Comparison of ENCODE assay signal across 10 cellular contexts in genomic region chr17:54426287-54426886, GRCh38.
DNase-seq lines count a peak whose midpoint lies in the region; ATAC-seq, FAIRE-seq and TF ChIP-seq lines count a peak whose summit lies in the region.
"Had no signal": no experiment of that assay in that cellular context is flagged by ENCODE, and none has a peak within 500 bp of the region (broad histone marks: within the 10 kb centered on the region; RNA-seq: fewer than 3 reads in every experiment).

No MANE protein-coding gene starts in this region.

- ATAC-seq in GM21390 (IDR thresholded peaks at IDR 0.05; ENCODE audit: unreplicated experiment) (no peak), HG03432 (IDR thresholded peaks at IDR 0.05; ENCODE audit: unreplicated experiment) (no peak)

- H3K27ac Mint-ChIP-seq in osteocyte (ENCODE audit: unreplicated experiment), result no peak overlapping the region

- DNase-seq in GM13976 (ENCODE audit: low spot score), result no peak
- DNase-seq in NCI-H1105 (lab: John Stamatoyannopoulos, UW), result peak; percentile 5
- peak; percentile 55 for DNase-seq in bronchial epithelial cell (ENCODE audit: low read depth)
- no peak for DNase-seq in osteocyte (ENCODE audit: extremely low spot score, unreplicated experiment)
- DNase-seq in SIG-M5 (lab: John Stamatoyannopoulos, UW), result no peak
- DNase-seq: stimulated activated CD4-positive, alpha-beta T cell treated with anti-CD3 and anti-CD28 coated beads, Interleukin-2, amount 100 ng/mL, for 48 hours had no signal

- H3K4me1 Mint-ChIP-seq in osteocyte (ENCODE audit: unreplicated experiment), result no peaks in the 10 kb centered on the region
- H3K4me1 Mint-ChIP-seq: central memory CD8-positive, alpha-beta T cell had no signal

- in situ Hi-C loops in GM13976 (cut with MboI; ENCODE audit: low sequenced_read_pairs, unreplicated experiment), result no loop called here

- no peaks in the 10 kb centered on the region for H3K27me3 ChIP-seq in bronchial epithelial cell (ENCODE audit: control insufficient read depth, insufficient read depth, low read length)

- H3K27me3 Mint-ChIP-seq in osteocyte (ENCODE audit: unreplicated experiment), result no peaks in the 10 kb centered on the region
- H3K27me3 Mint-ChIP-seq: central memory CD8-positive, alpha-beta T cell had no signal

- H3K36me3 ChIP-seq in bronchial epithelial cell (ENCODE audit: control insufficient read depth, insufficient read depth, low read length), result no peaks in the 10 kb centered on the region

- no peak for FAIRE-seq in bronchial epithelial cell (lab: Jason Lieb, UNC)

- H3K9me3 Mint-ChIP-seq in osteocyte (ENCODE audit: unreplicated experiment), result peaks cover 23% of the 10 kb centered on the region

- H3K4me3 Mint-ChIP-seq in osteocyte (ENCODE audit: unreplicated experiment), result no peak overlapping the region
- H3K4me3 Mint-ChIP-seq: central memory CD8-positive, alpha-beta T cell had no signal

- no peaks in the 10 kb centered on the region for H3K36me3 Mint-ChIP-seq in osteocyte (ENCODE audit: unreplicated experiment)

- H3K4me3 ChIP-seq in bronchial epithelial cell (ENCODE audit: low read depth, low read length), result no peak overlapping the region
- H3K4me3 ChIP-seq: lung had no signal

- peak; percentile 27 for TF ChIP-seq CTCF in GM13976 (IDR thresholded peaks at IDR 0.05; ENCODE audit: borderline replicate concordance, control extremely low read depth, extremely low read depth, insufficient read depth, missing control alignments)
- peak; percentile 57 for TF ChIP-seq CTCF in bronchial epithelial cell (IDR thresholded peaks at IDR 0.05; ENCODE audit: insufficient read depth, low read length, severe bottlenecking)
- TF ChIP-seq CTCF in osteocyte (IDR thresholded peaks at IDR 0.05), result peak; percentile 11

Comparison
In these comparisons a context has a peak if more than half of its experiments do, and no peak if none do; other contexts are left out.
1. DNase-seq: peak in NCI-H1105 (single experiment) and bronchial epithelial cell (single experiment); none in GM13976 (single experiment), osteocyte (single experiment) and SIG-M5 (single experiment).
2. Peak in every context shown above with its lines, with median percentiles within 50 percentile points of each other: CTCF ChIP-seq.